ENCODE assay signal across 2 cellular contexts in the genomic region with DNA sequence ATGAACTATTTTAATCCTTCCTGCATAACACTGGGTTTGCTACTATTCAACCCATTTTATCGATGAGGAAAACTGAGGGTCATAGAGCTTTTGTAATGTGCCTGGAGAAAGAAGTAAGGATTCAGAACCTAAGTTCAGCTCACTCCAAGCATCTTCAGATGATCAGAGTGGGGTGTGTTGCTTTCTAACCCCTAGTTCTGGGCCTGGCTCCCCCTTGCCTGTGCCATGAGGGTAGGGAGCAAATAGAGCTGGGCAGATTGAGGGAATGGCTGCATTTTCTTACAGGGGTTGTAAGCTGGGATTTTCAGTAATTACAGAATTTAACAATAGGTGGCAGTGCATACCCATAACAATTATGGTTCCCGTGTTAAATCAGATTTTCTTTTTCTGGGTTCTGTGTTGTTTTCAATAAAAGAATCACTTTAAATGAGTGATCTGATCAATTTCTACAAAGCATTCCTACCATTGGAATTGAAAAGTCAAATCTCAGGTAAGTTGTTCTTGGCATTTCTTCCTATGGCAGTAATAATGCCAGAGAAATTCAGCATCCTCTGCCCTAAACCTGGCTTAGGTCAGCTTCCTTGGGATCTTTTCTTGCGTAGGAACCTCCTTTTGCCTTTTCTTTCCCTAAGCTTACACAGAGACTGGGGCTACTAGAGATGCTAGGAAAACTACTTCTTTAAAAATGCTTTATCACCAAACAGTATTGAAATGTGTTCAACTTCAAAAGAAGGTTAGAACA.
TF ChIP-seq lines count a peak whose summit lies in the region.

No MANE protein-coding gene starts in this region.

TF ChIP-seq in GM12891, 5 proteins besides CTCF, POLR2A, EP300 and RAD21 (continued from another document):
- TF ChIP-seq SPI1 (IDR thresholded peaks at IDR 0.05; ENCODE audit: low read depth, low read length), result no peak
- no peak for TF ChIP-seq POLR2AphosphoS5 (IDR thresholded peaks at IDR 0.05; ENCODE audit: low read depth, low read length)
- no peak for TF ChIP-seq TAF1 (IDR thresholded peaks at IDR 0.05; ENCODE audit: low read depth, low read length)
- no peak for TF ChIP-seq POU2F2 (IDR thresholded peaks at IDR 0.05; ENCODE audit: low read depth, low read length)

TF ChIP-seq in IMR-90, 13 proteins besides CTCF, POLR2A, EP300 and RAD21 (continued from another document):
- no peak for TF ChIP-seq RFX5 (IDR thresholded peaks at IDR 0.05; ENCODE audit: low read depth, low read length)
